16 cellular contexts compared by ENCODE assay signal in the genomic region with DNA sequence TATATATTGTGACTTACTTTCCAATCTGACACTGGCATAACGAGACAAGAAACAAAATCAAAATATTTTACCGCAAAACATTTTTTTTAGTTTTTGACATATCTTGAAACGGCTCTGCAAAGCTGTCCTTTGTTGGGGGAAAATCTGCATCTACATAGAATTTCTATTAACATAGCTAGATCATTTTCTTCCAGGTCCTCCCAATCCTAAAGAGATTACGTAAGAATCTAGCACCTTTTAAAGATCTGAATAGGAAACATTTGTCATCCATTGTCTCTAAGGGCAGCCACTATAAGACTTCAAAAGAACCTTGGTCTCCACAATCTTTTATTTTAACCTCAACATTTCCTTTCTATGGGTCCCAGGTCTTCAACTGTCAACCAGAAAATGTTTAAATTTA. TPM values are rescaled to one million over a fixed set of nuclear protein-coding genes. Genes with fewer than 3 reads are reported as not detected.
DNase-seq lines count a peak whose midpoint lies in the region; ATAC-seq and TF ChIP-seq lines count a peak whose summit lies in the region.
"Had no signal": no experiment of that assay in that cellular context is flagged by ENCODE, and none has a peak within 500 bp of the region (broad histone marks: within the 10 kb centered on the region; RNA-seq: fewer than 3 reads in every experiment).

No MANE protein-coding gene starts in this region.

- H3K27ac ChIP-seq in BLaER1 treated with 17β-estradiol and CSF1 and Interleukin-3, amounts not matched to agents 10 nM and 100 nM: no peak overlapping the region
- no peak overlapping the region for H3K27ac ChIP-seq in HCT116 (ENCODE audit: low read depth, low read length)

- no peaks in the 10 kb centered on the region for H3K9me2 ChIP-seq in HCT116 (ENCODE audit: insufficient read depth)

- H3K9me3 ChIP-seq in BLaER1 treated with 17β-estradiol and CSF1 and Interleukin-3, amounts not matched to agents 10 nM and 100 nM (replicated peaks in 1 of 11): peaks cover 12 to 36% (median 26%) of the 10 kb centered on the region in 11 experiments; a peak in 21 of 22 replicates
- no peaks in the 10 kb centered on the region for H3K9me3 ChIP-seq in HCT116 (ENCODE audit: control insufficient read depth in 1 of 2, insufficient read depth in 1 of 2, low read depth in 1 of 2, low read length in 2 of 2)
- H3K9me3 ChIP-seq: prostate gland, tibial artery had no signal

- H3K36me3 Mint-ChIP-seq in activated naive CD8-positive, alpha-beta T cell treated with anti-CD3 and anti-CD28 coated beads for 36 hours: peaks cover 10% of the 10 kb centered on the region
- no peaks in the 10 kb centered on the region for H3K36me3 Mint-ChIP-seq in natural killer cell
- H3K36me3 Mint-ChIP-seq: memory B cell had no signal

- H3K27ac Mint-ChIP-seq in activated naive CD8-positive, alpha-beta T cell treated with anti-CD3 and anti-CD28 coated beads for 36 hours: no peak overlapping the region
- peak overlapping the region; percentile 82 to 85 for H3K27ac Mint-ChIP-seq in natural killer cell

- RAD21 ChIA-PET in HCT116 (lab: Charles Lee; ENCODE audit: low non-redundant PET in 1 of 2, low total read pairs in 2 of 2, uncharacterized antibody in 2 of 2, unreplicated experiment in 2 of 2): no interaction called here

- no peak for TF ChIP-seq RAD21 in HCT116 (IDR thresholded peaks at IDR 0.05; ENCODE audit: low read depth)

- BruUV-seq in HCT116 (replicated peaks; lab: Mats Ljungman, UMichigan): no TSS peak

- H3K9me3 Mint-ChIP-seq in activated naive CD8-positive, alpha-beta T cell treated with anti-CD3 and anti-CD28 coated beads for 36 hours: peaks cover 5% of the 10 kb centered on the region
- no peaks in the 10 kb centered on the region for H3K9me3 Mint-ChIP-seq in natural killer cell
- H3K9me3 Mint-ChIP-seq: memory B cell had no signal

- peaks cover 0 to 17% (median 5%) of the 10 kb centered on the region in 11 experiments; a peak in 14 of 22 replicates for H3K36me3 ChIP-seq in BLaER1 treated with 17β-estradiol and CSF1 and Interleukin-3, amounts not matched to agents 10 nM and 100 nM
- no peaks in the 10 kb centered on the region; a peak in 1 of 4 replicates for H3K36me3 ChIP-seq in HCT116 (ENCODE audit: control insufficient read depth in 1 of 2, insufficient read depth in 2 of 2, low read length in 2 of 2)
- H3K36me3 ChIP-seq: prostate gland, tibial artery had no signal

- peak overlapping the region; percentile 65 to 93 (median 87) for H3K4me2 ChIP-seq in BLaER1 treated with 17β-estradiol and CSF1 and Interleukin-3, amounts not matched to agents 10 nM and 100 nM
- peak overlapping the region; percentile 95 for H3K4me2 ChIP-seq in HCT116 (ENCODE audit: low read length)

- peaks cover 22 to 38% (median 33%) of the 10 kb centered on the region in 10 experiments for H3K4me1 ChIP-seq in BLaER1 treated with 17β-estradiol and CSF1 and Interleukin-3, amounts not matched to agents 10 nM and 100 nM
- peaks cover 5 to 24% of the 10 kb centered on the region in 2 experiments; a peak in 3 of 4 replicates for H3K4me1 ChIP-seq in HCT116 (ENCODE audit: control insufficient read depth in 1 of 2, insufficient read depth in 2 of 2, low read length in 2 of 2)
- H3K4me1 ChIP-seq: prostate gland had no signal

- CTCF ChIA-PET in HCT116 (lab: Charles Lee) (no interaction called here), GM10248 (lab: Yijun Ruan, JAX) (no interaction called here)

- peaks cover 0 to 20% (median 9%) of the 10 kb centered on the region in 11 experiments; a peak in 9 of 22 replicates for H4K20me1 ChIP-seq in BLaER1 treated with 17β-estradiol and CSF1 and Interleukin-3, amounts not matched to agents 10 nM and 100 nM
- H4K20me1 ChIP-seq in HCT116 (ENCODE audit: insufficient read depth): no peaks in the 10 kb centered on the region

- peak overlapping the region; percentile 92 for H3K4me3 Mint-ChIP-seq in activated naive CD8-positive, alpha-beta T cell treated with anti-CD3 and anti-CD28 coated beads for 36 hours
- peak overlapping the region; percentile 91 for H3K4me3 Mint-ChIP-seq in natural killer cell

- H2AFZ ChIP-seq in HCT116 (ENCODE audit: low read depth, low read length, poor library complexity, severe bottlenecking): no peak overlapping the region

- ATAC-seq in HCT116: no peak
- no peak for ATAC-seq in natural killer cell
- ATAC-seq in GM18511 (IDR thresholded peaks at IDR 0.05; ENCODE audit: unreplicated experiment): no peak
- no peak for ATAC-seq in left cardiac atrium
- no peak for ATAC-seq in GM18498 (IDR thresholded peaks at IDR 0.05; ENCODE audit: unreplicated experiment)

- TF ChIP-seq POLR2A in HCT116 (IDR thresholded peaks at IDR 0.05; ENCODE audit: borderline replicate concordance, extremely low read depth, insufficient read depth, insufficient read length): no peak

- POLR2A ChIA-PET in HCT116 (lab: Charles Lee): no interaction called here
- POLR2A ChIA-PET in GM10248 (lab: Yijun Ruan, JAX): no interaction called here

- peaks cover 38% of the 10 kb centered on the region for H3K79me2 ChIP-seq in HCT116 (ENCODE audit: insufficient read depth, low read length)

- TF ChIP-seq CTCF in HCT116 (IDR thresholded peaks at IDR 0.05 in 2 of 3, conservative IDR thresholded peaks at IDR 0.05 in 1 of 3; ENCODE audit: borderline replicate concordance in 1 of 3, insufficient read depth in 1 of 3, low read depth in 2 of 3, low read length in 2 of 3): no peak
- TF ChIP-seq CTCF in natural killer cell (IDR thresholded peaks at IDR 0.05): no peak
- no peak for TF ChIP-seq CTCF in GM10248 (IDR thresholded peaks at IDR 0.05; ENCODE audit: control extremely low read depth, extremely low read depth, low read depth, missing control alignments)

- intact Hi-C loops in HCT116 (cut with micrococcal nuclease) (no loop called here), natural killer cell (cut with micrococcal nuclease) (loop anchor here (2.0 to 10.0 kb wide), 2 partner anchors 151 to 533 kb away; partner anchors contain the start of gene AGFG1), left cardiac atrium (cut with DNase I) (no loop called here)

- no peaks in the 10 kb centered on the region for H3K27me3 Mint-ChIP-seq in activated naive CD8-positive, alpha-beta T cell treated with anti-CD3 and anti-CD28 coated beads for 36 hours
- no peaks in the 10 kb centered on the region for H3K27me3 Mint-ChIP-seq in natural killer cell (ENCODE audit: low read depth in 2 of 2)
- H3K27me3 Mint-ChIP-seq: memory B cell had no signal

- peak overlapping the region in 8 of 10 experiments; percentile 83 to 99 (median 92); a peak in 10 of 20 replicates for H3K4me3 ChIP-seq in BLaER1 treated with 17β-estradiol and CSF1 and Interleukin-3, amounts not matched to agents 10 nM and 100 nM
- peak overlapping the region; percentile 78 to 89 for H3K4me3 ChIP-seq in HCT116 (replicated peaks in 1 of 2; ENCODE audit: low read depth in 1 of 2, low read length in 2 of 2)

- H3K9ac ChIP-seq in BLaER1 treated with 17β-estradiol and CSF1 and Interleukin-3, amounts not matched to agents 10 nM and 100 nM: no peak overlapping the region
- H3K9ac ChIP-seq in HCT116 (ENCODE audit: low read length): peak overlapping the region; percentile 90

- H3K4me1 Mint-ChIP-seq in activated naive CD8-positive, alpha-beta T cell treated with anti-CD3 and anti-CD28 coated beads for 36 hours: peaks cover 39% of the 10 kb centered on the region
- H3K4me1 Mint-ChIP-seq in natural killer cell: peaks cover 62 to 64% of the 10 kb centered on the region in 2 donors

- no peaks in the 10 kb centered on the region for H3K27me3 ChIP-seq in BLaER1 treated with 17β-estradiol and CSF1 and Interleukin-3, amounts not matched to agents 10 nM and 100 nM
- H3K27me3 ChIP-seq in HCT116 (ENCODE audit: insufficient read depth, low read length): no peaks in the 10 kb centered on the region
- H3K27me3 ChIP-seq: foreskin keratinocyte, tibial artery had no signal

- DNase-seq in HCT116 (ENCODE audit: low read depth, low spot score) (no peak), natural killer cell (no peak), left cardiac atrium (no peak), GM10248 (ENCODE audit: extremely low spot score) (no peak)
- DNase-seq in activated naive CD8-positive, alpha-beta T cell treated with anti-CD3 and anti-CD28 coated beads for 36 hours: no peak
- DNase-seq: activated effector memory CD4-positive, alpha-beta T cell treated with anti-CD3 and anti-CD28 coated beads, Interleukin-2, amount 50 U/mL, for 16 hours; DMS79 treated with DMSO at 0.1 percent for 48 hours; foreskin keratinocyte; tibial artery had no signal

TF ChIP-seq in HCT116, 20 proteins besides CTCF, POLR2A, EP300 and RAD21:
- no peak for TF ChIP-seq JUND (IDR thresholded peaks at IDR 0.05)
- TF ChIP-seq TCF7L2 (IDR thresholded peaks at IDR 0.05; ENCODE audit: borderline replicate concordance, extremely low read depth, insufficient read depth, insufficient read length): no peak
- TF ChIP-seq, protein P1, sequence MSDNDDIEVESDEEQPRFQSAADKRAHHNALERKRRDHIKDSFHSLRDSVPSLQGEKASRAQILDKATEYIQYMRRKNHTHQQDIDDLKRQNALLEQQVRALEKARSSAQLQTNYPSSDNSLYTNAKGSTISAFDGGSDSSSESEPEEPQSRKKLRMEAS (IDR thresholded peaks at IDR 0.05): no peak
- no peak for TF ChIP-seq CBX3 (IDR thresholded peaks at IDR 0.05; ENCODE audit: low read depth)

RNA-seq across cellular contexts. Expression of gene MFF, which starts 1.2 kb away (rescaled TPM):
- total RNA-seq in HCT116 (2021; ENCODE audit: unreplicated experiment) (68.2 TPM), natural killer cell (10 to 100 TPM; 57.7 to 60.8 (median 59.8) TPM), left cardiac atrium (10 to 100 TPM; 69.9 to 70.2 TPM)
- 40.0 and 50.3 TPM in 2 replicates for polyA plus RNA-seq in HCT116 (2012)
- 10 to 100 TPM; 69.7 to 72.5 TPM for total RNA-seq in activated naive CD8-positive, alpha-beta T cell treated with anti-CD3 and anti-CD28 coated beads for 36 hours

RNA-seq across cellular contexts. Expression of gene TM4SF20, which starts 55.3 kb away (rescaled TPM):
- total RNA-seq in HCT116 (2021; ENCODE audit: unreplicated experiment) (not detected), natural killer cell (not detected), left cardiac atrium (not detected)
- not detected in 2 replicates for polyA plus RNA-seq in HCT116 (2012)
- not detected for total RNA-seq in activated naive CD8-positive, alpha-beta T cell treated with anti-CD3 and anti-CD28 coated beads for 36 hours
- total RNA-seq: foreskin keratinocyte; H7; prostate gland; T-helper 2 cell treated with Interferon-gamma antibody and Interleukin-4, amounts not matched to agents 100 ng/mL and 5 ng/mL, for 36 hours had no signal
- polyA plus RNA-seq: foreskin keratinocyte had no signal
